ENCODE assay signal across 14 cellular contexts in the genomic region with DNA sequence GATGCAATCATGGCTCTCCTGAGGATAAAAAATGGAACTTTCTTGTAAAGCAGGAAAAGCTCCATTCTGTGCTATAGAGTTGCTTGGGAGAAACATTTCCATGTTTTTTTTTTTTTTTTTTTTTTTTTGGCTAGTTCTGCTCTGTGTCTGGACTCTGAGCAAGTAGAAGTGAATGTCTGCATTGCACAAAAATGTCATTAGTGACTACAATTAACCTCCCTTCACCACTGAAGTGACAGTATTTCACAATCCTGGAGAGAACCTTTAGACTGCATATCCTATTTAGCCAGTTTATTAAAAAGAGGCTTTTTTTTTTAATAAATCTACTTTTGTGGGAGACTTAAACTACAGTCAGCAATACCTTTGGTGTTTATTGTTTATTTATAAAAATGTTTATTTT.
DNase-seq lines count a peak whose midpoint lies in the region; ATAC-seq and TF ChIP-seq lines count a peak whose summit lies in the region.
"Had no signal": no experiment of that assay in that cellular context is flagged by ENCODE, and none has a peak within 500 bp of the region (broad histone marks: within the 10 kb centered on the region; RNA-seq: fewer than 3 reads in every experiment).

No MANE protein-coding gene starts in this region.

- no peaks in the 10 kb centered on the region for H3K79me2 ChIP-seq in GM23338 (replicated peaks; ENCODE audit: insufficient read depth)

- TF ChIP-seq CTCF in AG10803 (conservative IDR thresholded peaks at IDR 0.05; ENCODE audit: low read length): no peak
- no peak for TF ChIP-seq CTCF in GM23338 (conservative IDR thresholded peaks at IDR 0.05; ENCODE audit: low read depth in 2 of 2)
- no peak for TF ChIP-seq CTCF in epithelial cell of proximal tubule (conservative IDR thresholded peaks at IDR 0.05; ENCODE audit: low read depth, low read length)
- TF ChIP-seq CTCF in prostate gland (IDR thresholded peaks at IDR 0.05): no peak

- H3K4me2 ChIP-seq in GM23338: no peak overlapping the region
- H3K4me2 ChIP-seq: BLaER1 had no signal

- H3K27me3 ChIP-seq in GM23338 (ENCODE audit: insufficient read depth): no peaks in the 10 kb centered on the region
- no peaks in the 10 kb centered on the region for H3K27me3 ChIP-seq in aorta (ENCODE audit: control insufficient read depth in 1 of 2, insufficient read depth in 2 of 2, low read length in 1 of 2)
- no peaks in the 10 kb centered on the region for H3K27me3 ChIP-seq in prostate gland (replicated peaks; ENCODE audit: insufficient read depth)
- H3K27me3 ChIP-seq: BLaER1 had no signal

- intact Hi-C loops in aorta (cut with DNase I): no loop called here
- intact Hi-C loops in activated CD4-positive, alpha-beta T cell treated with anti-CD3 and anti-CD28 coated beads, Interleukin-2, amount 10 ng/mL, durations not matched to agents 24 days and 14 days (cut with micrococcal nuclease): no loop called here
- intact Hi-C loops in prostate gland (cut with DNase I): no loop called here

- no peaks in the 10 kb centered on the region for H3K9me3 Mint-ChIP-seq in GM23338
- H3K9me3 Mint-ChIP-seq in activated CD4-positive, alpha-beta T cell treated with anti-CD3 and anti-CD28 coated beads, Interleukin-2, amount 10 ng/mL, durations not matched to agents 24 days and 14 days: no peaks in the 10 kb centered on the region
- H3K9me3 Mint-ChIP-seq: IgD-negative memory B cell had no signal

- peaks cover 18% of the 10 kb centered on the region for H3K4me1 ChIP-seq in GM23338 (ENCODE audit: insufficient read depth)
- no peaks in the 10 kb centered on the region for H3K4me1 ChIP-seq in aorta (ENCODE audit: control insufficient read depth in 1 of 2, insufficient read depth in 2 of 2, low read length in 2 of 2)
- no peaks in the 10 kb centered on the region for H3K4me1 ChIP-seq in prostate gland (replicated peaks)
- H3K4me1 ChIP-seq: BLaER1, Caco-2 had no signal

- peaks cover 20% of the 10 kb centered on the region for H3K4me1 Mint-ChIP-seq in GM23338
- H3K4me1 Mint-ChIP-seq in activated CD4-positive, alpha-beta T cell treated with anti-CD3 and anti-CD28 coated beads, Interleukin-2, amount 10 ng/mL, durations not matched to agents 24 days and 14 days: no peaks in the 10 kb centered on the region
- H3K4me1 Mint-ChIP-seq: CD8-positive, alpha-beta memory T cell; IgD-negative memory B cell had no signal

- H3K9me3 ChIP-seq in aorta (ENCODE audit: control insufficient read depth, low read length) (no peaks in the 10 kb centered on the region), prostate gland (no peaks in the 10 kb centered on the region)
- H3K9me3 ChIP-seq: BLaER1, Caco-2 had no signal

- no peaks in the 10 kb centered on the region for H3K36me3 Mint-ChIP-seq in GM23338 (ENCODE audit: low read depth)
- no peaks in the 10 kb centered on the region for H3K36me3 Mint-ChIP-seq in activated CD4-positive, alpha-beta T cell treated with anti-CD3 and anti-CD28 coated beads, Interleukin-2, amount 10 ng/mL, durations not matched to agents 24 days and 14 days (ENCODE audit: low read depth)
- H3K36me3 Mint-ChIP-seq: CD8-positive, alpha-beta memory T cell; IgD-negative memory B cell had no signal

- peak overlapping the region; percentile 89; the same call in 1 of the 2 replicates for H2AFZ ChIP-seq in GM23338

- ATAC-seq in GM23338: no peak
- peak; percentile 62 for ATAC-seq in aorta (ENCODE audit: low FRiP score)
- ATAC-seq in HG03175 (IDR thresholded peaks at IDR 0.05; ENCODE audit: unreplicated experiment): no peak
- ATAC-seq: HCT116 had no signal

- H4K20me1 ChIP-seq in GM23338 (replicated peaks; ENCODE audit: insufficient read depth): no peaks in the 10 kb centered on the region
- H4K20me1 ChIP-seq: BLaER1 had no signal

- H3K36me3 ChIP-seq in GM23338 (ENCODE audit: insufficient read depth) (no peaks in the 10 kb centered on the region), aorta (ENCODE audit: control insufficient read depth in 1 of 2, insufficient read depth in 2 of 2, low read length in 1 of 2) (no peaks in the 10 kb centered on the region), prostate gland (no peaks in the 10 kb centered on the region)
- H3K36me3 ChIP-seq: BLaER1 had no signal

- DNase-seq in AG10803 (ENCODE audit: low read depth) (peak; percentile 29), GM23338 (ENCODE audit: low spot score) (no peak), epithelial cell of proximal tubule (ENCODE audit: low read depth) (peak; percentile 32), aorta (no peak), prostate gland (ENCODE audit: low spot score) (no peak)
- no peak for DNase-seq in activated CD4-positive, alpha-beta T cell treated with anti-CD3 and anti-CD28 coated beads, Interleukin-2, amount 10 ng/mL, durations not matched to agents 24 days and 14 days
- DNase-seq: AML-193; Caco-2; CD8-positive, alpha-beta memory T cell; DMS53 had no signal

- no peak overlapping the region for H3K4me3 Mint-ChIP-seq in GM23338
- H3K4me3 Mint-ChIP-seq in activated CD4-positive, alpha-beta T cell treated with anti-CD3 and anti-CD28 coated beads, Interleukin-2, amount 10 ng/mL, durations not matched to agents 24 days and 14 days: no peak overlapping the region
- H3K4me3 Mint-ChIP-seq: CD8-positive, alpha-beta memory T cell; IgD-negative memory B cell had no signal

- H3K4me3 ChIP-seq in AG10803 (ENCODE audit: low read length): no peak overlapping the region
- no peak overlapping the region for H3K4me3 ChIP-seq in GM23338
- H3K4me3 ChIP-seq in epithelial cell of proximal tubule (ENCODE audit: low read depth, low read length): no peak overlapping the region
- H3K4me3 ChIP-seq in aorta (ENCODE audit: low read length in 2 of 2): no peak overlapping the region
- no peak overlapping the region for H3K4me3 ChIP-seq in prostate gland
- H3K4me3 ChIP-seq: BLaER1 had no signal

- H3K27ac Mint-ChIP-seq in GM23338: no peak overlapping the region
- no peak overlapping the region for H3K27ac Mint-ChIP-seq in activated CD4-positive, alpha-beta T cell treated with anti-CD3 and anti-CD28 coated beads, Interleukin-2, amount 10 ng/mL, durations not matched to agents 24 days and 14 days
- H3K27ac Mint-ChIP-seq: CD8-positive, alpha-beta memory T cell; IgD-negative memory B cell had no signal

- no peaks in the 10 kb centered on the region for H3K27me3 Mint-ChIP-seq in GM23338 (ENCODE audit: insufficient read depth, low read depth, poor library complexity)
- no peaks in the 10 kb centered on the region for H3K27me3 Mint-ChIP-seq in activated CD4-positive, alpha-beta T cell treated with anti-CD3 and anti-CD28 coated beads, Interleukin-2, amount 10 ng/mL, durations not matched to agents 24 days and 14 days
- H3K27me3 Mint-ChIP-seq: CD8-positive, alpha-beta memory T cell had no signal

- H3K27ac ChIP-seq in GM23338 (ENCODE audit: low read depth): no peak overlapping the region
- no peak overlapping the region for H3K27ac ChIP-seq in aorta (ENCODE audit: low read depth in 1 of 2, low read length in 2 of 2)
- no peak overlapping the region for H3K27ac ChIP-seq in prostate gland
- H3K27ac ChIP-seq: BLaER1 had no signal

- no peaks in the 10 kb centered on the region for H3K9me2 ChIP-seq in GM23338 (ENCODE audit: insufficient read depth)

- no peaks in the 10 kb centered on the region for H3F3A ChIP-seq in GM23338 (replicated peaks; ENCODE audit: low read depth)

- TF ChIP-seq POLR2A in prostate gland (IDR thresholded peaks at IDR 0.05): no peak

Comparison
In these comparisons a context has a peak if more than half of its experiments do, and no peak if none do; other contexts are left out.
1. DNase-seq: peak in AG10803 (single experiment) and epithelial cell of proximal tubule (single experiment); none in GM23338 (single experiment), aorta (0 of 2), activated CD4-positive, alpha-beta T cell treated with anti-CD3 and anti-CD28 coated beads, Interleukin-2, amount 10 ng/mL, durations not matched to agents 24 days and 14 days (single experiment) and prostate gland (single experiment).